In the genomic region with DNA sequence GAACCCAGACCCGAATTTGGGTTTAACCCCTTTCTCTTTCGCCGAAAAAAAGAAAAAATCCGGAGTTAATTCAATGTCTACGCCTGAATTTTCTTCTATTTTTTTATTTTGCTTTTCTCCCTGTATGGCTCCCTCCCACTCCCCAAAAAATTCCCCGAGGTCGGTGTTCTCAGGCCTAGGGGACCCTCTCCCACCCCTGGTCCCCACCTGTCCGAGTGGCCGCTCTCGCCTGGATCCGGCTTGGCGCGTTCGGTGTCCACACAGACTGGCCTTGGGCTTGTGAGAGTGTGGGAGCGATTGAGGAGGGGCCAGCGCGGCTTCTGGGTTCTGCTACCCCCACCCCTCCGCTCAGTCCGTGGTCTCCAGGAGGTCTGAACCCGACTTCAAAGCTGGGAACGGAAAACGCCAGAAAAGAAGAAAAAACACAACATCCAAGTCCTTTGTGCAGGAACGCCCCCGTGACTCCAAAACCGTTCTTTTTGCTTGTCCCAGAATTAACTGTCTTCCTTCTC, we compare ENCODE assay signal across 1 cellular context.
TF ChIP-seq lines count a peak whose summit lies in the region.

No MANE protein-coding gene starts in this region.

TF ChIP-seq in endothelial cell of umbilical vein, 7 proteins besides CTCF, POLR2A, EP300 and RAD21:
- no peak for TF ChIP-seq POLR2AphosphoS5 (IDR thresholded peaks at IDR 0.05; ENCODE audit: insufficient read depth, low read depth, low read length)
- peak; percentile 94 for TF ChIP-seq EZH2 (IDR thresholded peaks at IDR 0.05; ENCODE audit: borderline replicate concordance, low read depth, low read length, severe bottlenecking)
